ENCODE assay signal across 12 cellular contexts in the genomic region with DNA sequence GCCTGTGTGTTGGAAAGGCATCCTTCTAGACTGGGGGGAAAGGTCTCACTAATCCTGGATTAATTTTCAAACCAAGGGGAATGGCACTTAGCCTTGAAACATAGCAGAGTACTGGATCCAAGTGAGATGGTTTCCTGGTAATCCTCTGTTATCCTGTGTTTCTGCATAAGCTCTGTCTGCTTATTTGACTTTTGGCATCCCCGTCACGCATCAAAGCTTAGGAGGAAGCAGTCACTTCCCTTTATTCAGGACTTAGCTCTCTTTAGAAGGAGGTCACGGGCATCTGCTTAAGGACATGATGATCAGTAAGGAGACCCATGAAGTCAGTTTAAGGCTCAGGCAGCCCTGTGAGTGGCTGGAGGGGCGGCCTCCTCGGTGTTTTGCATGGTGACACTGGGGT. TPM values are rescaled to one million over a fixed set of nuclear protein-coding genes. Genes with fewer than 3 reads are reported as not detected.
DNase-seq lines count a peak whose midpoint lies in the region; ATAC-seq and TF ChIP-seq lines count a peak whose summit lies in the region.
"Had no signal": no experiment of that assay in that cellular context is flagged by ENCODE, and none has a peak within 500 bp of the region (broad histone marks: within the 10 kb centered on the region; RNA-seq: fewer than 3 reads in every experiment).

No MANE protein-coding gene starts in this region.

- H3K27ac Mint-ChIP-seq in chondrocyte (ENCODE audit: unreplicated experiment) (peak overlapping the region; percentile 57), memory B cell (no peak overlapping the region)
- H3K27ac Mint-ChIP-seq in CD8-positive, alpha-beta T cell = no peak overlapping the region

- intact Hi-C loops in CD8-positive, alpha-beta T cell (cut with DNase I, micrococcal nuclease) = no loop called here

- DNase-seq in NB4 (ENCODE audit: low read depth) (peak; percentile 30), chondrocyte (ENCODE audit: low spot score) (no peak), memory B cell (ENCODE audit: low spot score in 2 of 2) (peak in 1 of 2 donors; percentile 7), T-helper 1 cell (no peak), cerebellar cortex (ENCODE audit: low spot score) (no peak)
- DNase-seq in stimulated activated CD4-positive, alpha-beta T cell treated with anti-CD3 and anti-CD28 coated beads, Interleukin-2, amount 100 ng/mL, for 48 hours = no peak
- DNase-seq in CD8-positive, alpha-beta T cell = no peak
- DNase-seq: left cardiac atrium; NCI-H510A treated with DMSO at 0.1 percent for 48 hours; stimulated activated CD4-positive, alpha-beta T cell treated with anti-CD3 and anti-CD28 coated beads, Interleukin-4, amount 100 ng/mL, for 1 hour had no signal

- H3K9me3 Mint-ChIP-seq in chondrocyte (ENCODE audit: low read depth) (no peaks in the 10 kb centered on the region), memory B cell (no peaks in the 10 kb centered on the region)
- no peaks in the 10 kb centered on the region for H3K9me3 Mint-ChIP-seq in CD8-positive, alpha-beta T cell
- H3K9me3 Mint-ChIP-seq: activated T-helper 17 cell treated with anti-CD3 and anti-CD28 coated beads, Interleukin-2, amount 50 U/mL, for 72 hours had no signal

- peaks cover 2% of the 10 kb centered on the region for H3K36me3 Mint-ChIP-seq in chondrocyte (ENCODE audit: low read depth)
- no peaks in the 10 kb centered on the region for H3K36me3 Mint-ChIP-seq in memory B cell
- H3K36me3 Mint-ChIP-seq in CD8-positive, alpha-beta T cell = no peaks in the 10 kb centered on the region

- POLR2A ChIA-PET in CD8-positive, alpha-beta T cell (lab: Charles Lee) = no interaction called here

- peaks cover 25% of the 10 kb centered on the region for H3K4me1 Mint-ChIP-seq in chondrocyte (ENCODE audit: low read depth)
- H3K4me1 Mint-ChIP-seq in memory B cell = peaks cover 9% of the 10 kb centered on the region
- H3K4me1 Mint-ChIP-seq in CD8-positive, alpha-beta T cell (ENCODE audit: low read depth) = no peaks in the 10 kb centered on the region
- H3K4me1 Mint-ChIP-seq: activated T-helper 17 cell treated with anti-CD3 and anti-CD28 coated beads, Interleukin-2, amount 50 U/mL, for 72 hours had no signal

- no peaks in the 10 kb centered on the region for H3K36me3 ChIP-seq in CD8-positive, alpha-beta T cell (ENCODE audit: insufficient read depth, low read length)

- no peaks in the 10 kb centered on the region for H3K9me3 ChIP-seq in CD8-positive, alpha-beta T cell (ENCODE audit: low read length)

- H3K27ac ChIP-seq in temporal lobe (ENCODE audit: low read depth, low read length) = peak overlapping the region; percentile 44
- H3K27ac ChIP-seq in CD8-positive, alpha-beta T cell (ENCODE audit: low read depth, low read length) = no peak overlapping the region

- peak; percentile 77 for ATAC-seq in memory B cell (ENCODE audit: low read depth)
- ATAC-seq in CD8-positive, alpha-beta T cell = no peak
- ATAC-seq: activated T-helper 17 cell treated with anti-CD3 and anti-CD28 coated beads, Interleukin-2, amount 50 U/mL, for 72 hours had no signal

- H3K27me3 Mint-ChIP-seq in chondrocyte (ENCODE audit: low read depth) = no peaks in the 10 kb centered on the region
- peaks cover 12% of the 10 kb centered on the region for H3K27me3 Mint-ChIP-seq in memory B cell
- no peaks in the 10 kb centered on the region for H3K27me3 Mint-ChIP-seq in CD8-positive, alpha-beta T cell (ENCODE audit: low read depth)
- H3K27me3 Mint-ChIP-seq: activated T-helper 17 cell treated with anti-CD3 and anti-CD28 coated beads, Interleukin-2, amount 50 U/mL, for 72 hours had no signal

- H3K4me3 Mint-ChIP-seq in chondrocyte (ENCODE audit: unreplicated experiment) = no peak overlapping the region
- no peak overlapping the region for H3K4me3 Mint-ChIP-seq in memory B cell
- H3K4me3 Mint-ChIP-seq in CD8-positive, alpha-beta T cell = no peak overlapping the region
- H3K4me3 Mint-ChIP-seq: activated T-helper 17 cell treated with anti-CD3 and anti-CD28 coated beads, Interleukin-2, amount 50 U/mL, for 72 hours had no signal

- no peak overlapping the region for H3K4me3 ChIP-seq in NB4 (ENCODE audit: low read depth, low read length)
- no peak overlapping the region for H3K4me3 ChIP-seq in CD8-positive, alpha-beta T cell (ENCODE audit: low read depth, low read length)

- TF ChIP-seq CTCF in NB4 (IDR thresholded peaks at IDR 0.05; ENCODE audit: low read depth, low read length) (no peak), chondrocyte (IDR thresholded peaks at IDR 0.05) (no peak)
- TF ChIP-seq CTCF in CD8-positive, alpha-beta T cell (IDR thresholded peaks at IDR 0.05) = no peak

- CTCF ChIA-PET in CD8-positive, alpha-beta T cell (lab: Charles Lee) = interaction anchor here (0.6 kb wide), 1 partner anchor 12 kb away, joined by 4 read pairs; no protein-coding TSS in a partner anchor

- H3K4me1 ChIP-seq in CD8-positive, alpha-beta T cell (ENCODE audit: insufficient read depth, low read length) = no peaks in the 10 kb centered on the region

- no peak for TF ChIP-seq POLR2A in NB4 (IDR thresholded peaks at IDR 0.05; ENCODE audit: extremely low read depth, insufficient read length)

- no peaks in the 10 kb centered on the region for H3K27me3 ChIP-seq in CD8-positive, alpha-beta T cell (ENCODE audit: insufficient read depth, low read length)

RNA-seq across cellular contexts. Expression of a gene that starts 30.0 kb away (rescaled TPM):
- total RNA-seq in chondrocyte (1.7 to 11.1 TPM (median 8.9 TPM) in 3 replicates), temporal lobe (3.7 TPM)
- 1 to 10 TPM; 1.9 to 2.6 TPM for total RNA-seq in CD8-positive, alpha-beta T cell
